Comparison of ENCODE assay signal across 9 cellular contexts in genomic region chr11:68447015-68447801, GRCh38. TPM values are rescaled to one million over a fixed set of nuclear protein-coding genes. Genes with fewer than 3 reads are reported as not detected.
A peak's percentile ranks its signal among the peaks of the same experiment; 100 is the strongest.
DNase-seq lines count a peak whose midpoint lies in the region; ATAC-seq, FAIRE-seq and TF ChIP-seq lines count a peak whose summit lies in the region.
"Had no signal": no experiment of that assay in that cellular context is flagged by ENCODE, and none has a peak within 500 bp of the region (broad histone marks: within the 10 kb centered on the region; RNA-seq: fewer than 3 reads in every experiment).

No MANE protein-coding gene starts in this region.

- no peaks in the 10 kb centered on the region for H3F3A ChIP-seq in SK-N-SH (replicated peaks; ENCODE audit: insufficient read depth)

- TF ChIP-seq RAD21 in SK-N-SH (IDR thresholded peaks at IDR 0.05; ENCODE audit: low read length) = peak; percentile 88

- no peaks in the 10 kb centered on the region for H3K79me2 ChIP-seq in SK-N-SH (ENCODE audit: insufficient read depth)

- H3K27ac ChIP-seq in SK-N-SH (ENCODE audit: low read depth in 2 of 2, low read length in 1 of 2) = no peak overlapping the region
- no peak overlapping the region for H3K27ac ChIP-seq in pancreas
- peak overlapping the region in 1 of 2 donors; percentile 13 for H3K27ac ChIP-seq in tibial artery

- no peaks in the 10 kb centered on the region for H3K9me2 ChIP-seq in SK-N-SH

- no peaks in the 10 kb centered on the region for H3K27me3 ChIP-seq in SK-N-SH (ENCODE audit: insufficient read depth)
- no peaks in the 10 kb centered on the region for H3K27me3 ChIP-seq in pancreas
- no peaks in the 10 kb centered on the region for H3K27me3 ChIP-seq in tibial artery

- TF ChIP-seq CTCF in SK-N-SH (IDR thresholded peaks at IDR 0.05) (peak; percentile 87), pancreas (IDR thresholded peaks at IDR 0.05) (peak; percentile 92 to 94 (median 94)), tibial artery (IDR thresholded peaks at IDR 0.05) (peak; percentile 92 to 97)

- in situ Hi-C loops in KBM-7 (cut with MboI; ENCODE audit: low pct_unique_long_range_greater_than_20kb, low sequenced_read_pairs) = no loop called here

- peaks cover 3 to 7% of the 10 kb centered on the region in 2 experiments; a peak in 2 of 4 replicates for H3K4me1 ChIP-seq in SK-N-SH (ENCODE audit: control insufficient read depth in 1 of 2, insufficient read depth in 2 of 2, low read depth in 1 of 2, low read length in 1 of 2)
- no peaks in the 10 kb centered on the region for H3K4me1 ChIP-seq in pancreas
- no peaks in the 10 kb centered on the region for H3K4me1 ChIP-seq in tibial artery

- H3K9me3 ChIP-seq in SK-N-SH (no peaks in the 10 kb centered on the region), pancreas (no peaks in the 10 kb centered on the region), tibial artery (no peaks in the 10 kb centered on the region)

- POLR2A ChIA-PET in SK-N-SH (lab: Yijun Ruan, JAX) = no interaction called here

- intact Hi-C loops in pancreas (cut with DNase I) = loop anchor here in 1 of 3 donors (5.0 kb wide), 1 partner anchor 190 kb away; no protein-coding TSS in a partner anchor
- intact Hi-C loops in tibial artery (cut with DNase I; ENCODE audit: low total_unique reads) = loop anchor here (5.0 to 10.0 kb wide), 4 partner anchors 62 to 240 kb away; no protein-coding TSS in a partner anchor

- DNase-seq in DMS 273 (lab: John Stamatoyannopoulos, UW; ENCODE audit: unreplicated experiment) (peak; percentile 78), DMS 273 treated with DMSO at 0.1 percent for 48 hours (lab: John Stamatoyannopoulos, UW) (no peak), KBM-7 (peak; percentile 75), SK-N-SH (peak; percentile 92), glomerular endothelial cell (ENCODE audit: extremely low read depth, low read depth, low spot score) (peak; percentile 20), pancreas (peak; percentile 57 to 90 (median 76)), tibial artery (peak; percentile 60 to 84)
- peak; percentile 57 for DNase-seq in activated gamma-delta T cell treated with anti-CD3 and anti-CD28 coated beads, Interleukin-2, amount 50 U/mL, for 16 hours (ENCODE audit: low read depth)

- peak; percentile 86 to 96 (median 92) for ATAC-seq in pancreas

- no peaks in the 10 kb centered on the region for H4K20me1 ChIP-seq in SK-N-SH (ENCODE audit: insufficient read depth)

- TF ChIP-seq EP300 in SK-N-SH (IDR thresholded peaks at IDR 0.05; ENCODE audit: borderline replicate concordance in 1 of 2, low read depth in 1 of 2, low read length in 1 of 2) = no peak

- 41% methylated on average over 22 of the region's 25 CpGs for WGBS in SK-N-SH (ENCODE audit: low lambda C conversion rate)
- WGBS in pancreas, 2 donors = 44 to 50% methylated on average over 25 of the region's 25 CpGs

- H3K4me3 ChIP-seq in SK-N-SH (ENCODE audit: low read depth in 2 of 2, low read length in 1 of 2) (peak overlapping the region in 1 of 2 experiments; percentile 9; a peak in 1 of 4 replicates), pancreas (no peak overlapping the region), tibial artery (no peak overlapping the region)

- H3K36me3 ChIP-seq in SK-N-SH (replicated peaks in 1 of 2; ENCODE audit: control insufficient read depth in 1 of 2, insufficient read depth in 2 of 2, low read length in 1 of 2) = peaks cover 0 to 3% of the 10 kb centered on the region in 2 experiments
- H3K36me3 ChIP-seq in pancreas = peaks cover 0 to 12% (median 0%) of the 10 kb centered on the region in 3 donors
- H3K36me3 ChIP-seq in tibial artery = peaks cover 29 to 68% (median 51%) of the 10 kb centered on the region in 3 donors

- CTCF ChIA-PET in SK-N-SH (lab: Yijun Ruan, JAX) = interaction anchor here (0.6 to 5.8 kb wide), 12 partner anchors 8 to 238 kb away, joined by 3 to 34 read pairs (median 3); partner anchors contain the start of gene C11orf24

- no peak for FAIRE-seq in pancreas (lab: Jason Lieb, UNC)
- FAIRE-seq: A204.1 had no signal

- H3K4me2 ChIP-seq in SK-N-SH = no peak overlapping the region

- no peak overlapping the region for H3K9ac ChIP-seq in SK-N-SH

- H2AFZ ChIP-seq in SK-N-SH (ENCODE audit: low read depth) = no peak overlapping the region

TF ChIP-seq in SK-N-SH, 30 proteins besides CTCF, POLR2A, EP300 and RAD21:
- TF ChIP-seq GATA2 (CRISPR knock-in tag; IDR thresholded peaks at IDR 0.05) (no peak), POLR2AphosphoS5 (IDR thresholded peaks at IDR 0.05; ENCODE audit: low read depth, low read length) (no peak), TAF1 (IDR thresholded peaks at IDR 0.05; ENCODE audit: borderline replicate concordance, low read depth, low read length) (no peak), MXI1 (IDR thresholded peaks at IDR 0.05; ENCODE audit: low read depth, low read length) (0 out of 2 replicates have a peak, but pooled peaks have one; percentile 20), PBX3 (IDR thresholded peaks at IDR 0.05) (no peak), SMC3 (IDR thresholded peaks at IDR 0.05; ENCODE audit: low read depth, low read length) (peak; percentile 81), ZBTB33 (IDR thresholded peaks at IDR 0.05; ENCODE audit: borderline replicate concordance, low read depth) (no peak)

RNA-seq across cellular contexts. Expression of gene PPP6R3, which starts 13.3 kb away (rescaled TPM):
- polyA plus RNA-seq in SK-N-SH (2012; rRNA removed) (28.1 and 28.9 TPM in 2 replicates), pancreas (10 to 100 TPM; 19.5 to 28.9 TPM)
- polyA plus RNA-seq in SK-N-SH (2012; cell fraction: cytosol; rRNA removed) = 27.6 and 28.2 TPM in 2 replicates
- polyA plus RNA-seq in SK-N-SH (2012; cell fraction: nucleus; rRNA removed) = 74.5 and 86.7 TPM in 2 replicates
- total RNA-seq in glomerular endothelial cell (80.6 and 86.6 TPM in 2 replicates), pancreas (10 to 100 TPM; 32.5 to 56.0 (median 35.7) TPM)
